ENCODE assay signal across 8 cellular contexts in genomic region chr1:151611832-151612505, GRCh38. TPM values are rescaled to one million over a fixed set of nuclear protein-coding genes. Genes with fewer than 3 reads are reported as not detected.
A peak's percentile ranks its signal among the peaks of the same experiment; 100 is the strongest.
DNase-seq lines count a peak whose midpoint lies in the region; ATAC-seq, FAIRE-seq and TF ChIP-seq lines count a peak whose summit lies in the region.

Gene SNX27 (plus strand): TSS chr1:151612050. CDS start chr1:151612202, 152 bp downstream.

- DNase-seq in ELF-1 (ENCODE audit: low read depth, low spot score) (peak; percentile 98), H54 (ENCODE audit: insufficient read length, low spot score) (peak; percentile 99), RWPE2 (ENCODE audit: low spot score) (peak; percentile 85), fibroblast of lung (ENCODE audit: low read depth in 2 of 2) (peak; percentile 92 to 94)
- peak; percentile 79 to 94 (median 88) for DNase-seq in naive thymus-derived CD8-positive, alpha-beta T cell
- peak; percentile 85 to 95 (median 90) for DNase-seq in stimulated activated naive CD4-positive, alpha-beta T cell (lab: John Stamatoyannopoulos, UW)

- H3F3A ChIP-seq in Loucy (ENCODE audit: low read depth): no peaks in the 10 kb centered on the region

- H3K9me3 ChIP-seq in Loucy (ENCODE audit: insufficient read depth, low read depth, low read length) (no peaks in the 10 kb centered on the region), RWPE2 (ENCODE audit: severe bottlenecking) (no peaks in the 10 kb centered on the region), fibroblast of lung (ENCODE audit: control insufficient read depth, insufficient read depth, low read depth, low read length) (no peaks in the 10 kb centered on the region)

- H2AFZ ChIP-seq in Loucy (ENCODE audit: low read length) (peak within 1 kb of the TSS; percentile 99), fibroblast of lung (ENCODE audit: low read length) (peak within 1 kb of the TSS; percentile 65)

- peak; percentile 89 for ATAC-seq in RWPE2 (ENCODE audit: low read depth)
- peak; percentile 95 for ATAC-seq in activated T-helper 17 cell treated with anti-CD3 and anti-CD28 coated beads, Interleukin-2, amount 50 U/mL, for 72 hours (replicated peaks)
- ATAC-seq in naive thymus-derived CD8-positive, alpha-beta T cell: peak; percentile 90 to 94

- FAIRE-seq in H54 (lab: Jason Lieb, UNC): no peak

- H3K9ac ChIP-seq in Loucy (ENCODE audit: low read depth, low read length, poor library complexity, severe bottlenecking) (peak within 1 kb of the TSS; percentile 83), fibroblast of lung (ENCODE audit: insufficient read depth, low read length) (peak within 1 kb of the TSS; percentile 89)

- H3K27me3 ChIP-seq in Loucy (ENCODE audit: insufficient read depth, low read length, poor library complexity, severe bottlenecking): no peaks in the 10 kb centered on the region
- H3K27me3 ChIP-seq in RWPE2 (ENCODE audit: insufficient read depth, poor library complexity, severe bottlenecking): no peaks in the 10 kb centered on the region
- no peaks in the 10 kb centered on the region for H3K27me3 ChIP-seq in fibroblast of lung (ENCODE audit: control insufficient read depth, insufficient read depth, low read length)

- POLR2A ChIA-PET in naive thymus-derived CD8-positive, alpha-beta T cell (lab: Charles Lee): interaction anchor here (0.6 kb wide), 2 partner anchors 380 to 381 kb away, joined by 7 to 9 read pairs; no protein-coding TSS in a partner anchor

- peaks cover 10% of the 10 kb centered on the region for H3K27me3 Mint-ChIP-seq in activated T-helper 17 cell treated with anti-CD3 and anti-CD28 coated beads, Interleukin-2, amount 50 U/mL, for 72 hours
- peaks cover 1 to 11% (median 6%) of the 10 kb centered on the region in 5 donors for H3K27me3 Mint-ChIP-seq in naive thymus-derived CD8-positive, alpha-beta T cell

- TF ChIP-seq POLR2A in H54 (IDR thresholded peaks at IDR 0.05; ENCODE audit: low read depth, low read length): peak; percentile 97

- H3K27ac ChIP-seq in RWPE2 (ENCODE audit: poor library complexity, severe bottlenecking): peak within 1 kb of the TSS; percentile 67
- H3K27ac ChIP-seq in fibroblast of lung (ENCODE audit: insufficient read depth, low read length): peak within 1 kb of the TSS; percentile 88

- H3K36me3 ChIP-seq in Loucy (ENCODE audit: insufficient read depth, low read length) (no peaks in the 10 kb centered on the region), RWPE2 (ENCODE audit: low read depth) (no peaks in the 10 kb centered on the region), fibroblast of lung (ENCODE audit: control insufficient read depth, insufficient read depth, low read length) (no peaks in the 10 kb centered on the region)

- H3K9me2 ChIP-seq in Loucy (replicated peaks; ENCODE audit: low read depth, low read length): no peaks in the 10 kb centered on the region

- peaks cover 20% of the 10 kb centered on the region for H4K20me1 ChIP-seq in Loucy (ENCODE audit: insufficient read depth, low read length, poor library complexity, severe bottlenecking)
- H4K20me1 ChIP-seq in fibroblast of lung (ENCODE audit: control insufficient read depth, extremely low read depth, insufficient read depth, low read length): no peaks in the 10 kb centered on the region

- peaks cover 24% of the 10 kb centered on the region for H3K36me3 Mint-ChIP-seq in activated T-helper 17 cell treated with anti-CD3 and anti-CD28 coated beads, Interleukin-2, amount 50 U/mL, for 72 hours (ENCODE audit: low read depth)
- peaks cover 0 to 17% (median 2%) of the 10 kb centered on the region in 3 donors for H3K36me3 Mint-ChIP-seq in naive thymus-derived CD8-positive, alpha-beta T cell

- H3K4me3 ChIP-seq in Loucy (ENCODE audit: low read length, poor library complexity, severe bottlenecking): peak within 1 kb of the TSS; percentile 79
- H3K4me3 ChIP-seq in RWPE2 (ENCODE audit: severe bottlenecking): peak within 1 kb of the TSS; percentile 78
- peak within 1 kb of the TSS; percentile 77 to 86 (median 80) for H3K4me3 ChIP-seq in fibroblast of lung (replicated peaks in 1 of 4; ENCODE audit: control extremely low read depth in 1 of 4, insufficient read depth in 1 of 4, low read depth in 3 of 4, low read length in 4 of 4)

- H3K4me1 Mint-ChIP-seq in activated T-helper 17 cell treated with anti-CD3 and anti-CD28 coated beads, Interleukin-2, amount 50 U/mL, for 72 hours: peaks cover 36% of the 10 kb centered on the region
- H3K4me1 Mint-ChIP-seq in naive thymus-derived CD8-positive, alpha-beta T cell: peaks cover 24 to 45% (median 38%) of the 10 kb centered on the region in 4 donors

- H3K4me2 ChIP-seq in Loucy (ENCODE audit: low read depth, low read length, poor library complexity, severe bottlenecking): peak within 1 kb of the TSS; percentile 94
- H3K4me2 ChIP-seq in fibroblast of lung (ENCODE audit: extremely low read depth, insufficient read depth, low read length): peak within 1 kb of the TSS; percentile 86

- no peaks in the 10 kb centered on the region for H3K9me3 Mint-ChIP-seq in activated T-helper 17 cell treated with anti-CD3 and anti-CD28 coated beads, Interleukin-2, amount 50 U/mL, for 72 hours
- no peaks in the 10 kb centered on the region for H3K9me3 Mint-ChIP-seq in naive thymus-derived CD8-positive, alpha-beta T cell

- TF ChIP-seq CTCF in Loucy (conservative IDR thresholded peaks at IDR 0.05; ENCODE audit: low read length) (no peak), RWPE2 (IDR thresholded peaks at IDR 0.05; ENCODE audit: poor library complexity, severe bottlenecking) (no peak), fibroblast of lung (conservative IDR thresholded peaks at IDR 0.05 in 1 of 2, IDR thresholded peaks at IDR 0.05 in 1 of 2; ENCODE audit: low read depth in 1 of 2, low read length in 2 of 2) (no peak)

- peaks cover 38% of the 10 kb centered on the region for H3K4me1 ChIP-seq in Loucy (ENCODE audit: insufficient read depth, low read length, poor library complexity, severe bottlenecking)
- peaks cover 35% of the 10 kb centered on the region for H3K4me1 ChIP-seq in RWPE2 (ENCODE audit: insufficient read depth, poor library complexity, severe bottlenecking)
- H3K4me1 ChIP-seq in fibroblast of lung (ENCODE audit: control insufficient read depth, extremely low read depth, insufficient read depth, low read length): peaks cover 4% of the 10 kb centered on the region

- H3K79me2 ChIP-seq in Loucy (ENCODE audit: insufficient read depth, low read length): peaks cover 45% of the 10 kb centered on the region
- H3K79me2 ChIP-seq in fibroblast of lung (ENCODE audit: control insufficient read depth, insufficient read depth, low read length): peaks cover 13% of the 10 kb centered on the region

- H3K4me3 Mint-ChIP-seq in activated T-helper 17 cell treated with anti-CD3 and anti-CD28 coated beads, Interleukin-2, amount 50 U/mL, for 72 hours: peak within 1 kb of the TSS; percentile 97
- peak within 1 kb of the TSS; percentile 95 to 100 (median 98) for H3K4me3 Mint-ChIP-seq in naive thymus-derived CD8-positive, alpha-beta T cell

- H3K27ac Mint-ChIP-seq in activated T-helper 17 cell treated with anti-CD3 and anti-CD28 coated beads, Interleukin-2, amount 50 U/mL, for 72 hours: peak within 1 kb of the TSS; percentile 99
- H3K27ac Mint-ChIP-seq in naive thymus-derived CD8-positive, alpha-beta T cell: peak within 1 kb of the TSS; percentile 93 to 98 (median 96)

RNA-seq across cellular contexts. Expression of gene SNX27, which starts in this region (rescaled TPM):
- 10 to 100 TPM; 33.6 to 36.3 TPM for total RNA-seq in activated T-helper 17 cell treated with anti-CD3 and anti-CD28 coated beads, Interleukin-2, amount 50 U/mL, for 72 hours
- 31.1 and 38.1 TPM in 2 replicates for total RNA-seq in fibroblast of lung
- polyA plus RNA-seq in fibroblast of lung: 24.4 and 29.5 TPM in 2 replicates
- polyA plus RNA-seq in fibroblast of lung (2012): 8.6 and 13.3 TPM in 2 replicates
- polyA minus RNA-seq in fibroblast of lung (ENCODE audit: low replicate concordance): 28.5 and 30.9 TPM in 2 replicates
- 10 to 100 TPM; 32.8 to 33.3 TPM for total RNA-seq in naive thymus-derived CD8-positive, alpha-beta T cell
- polyA plus RNA-seq in naive thymus-derived CD8-positive, alpha-beta T cell: 10 to 100 TPM in 1 of 3 donors, 1 to 10 TPM in 2; 8.3 to 12.2 (median 9.1) TPM

Comparison
In these comparisons a context has a peak if more than half of its experiments do, and no peak if none do; other contexts are left out.
1. Peak in every context shown above with its lines: DNase-seq, ATAC-seq, H3K4me3 ChIP-seq and H3K27ac ChIP-seq.